ENCODE assay signal across 19 cellular contexts in the genomic region with DNA sequence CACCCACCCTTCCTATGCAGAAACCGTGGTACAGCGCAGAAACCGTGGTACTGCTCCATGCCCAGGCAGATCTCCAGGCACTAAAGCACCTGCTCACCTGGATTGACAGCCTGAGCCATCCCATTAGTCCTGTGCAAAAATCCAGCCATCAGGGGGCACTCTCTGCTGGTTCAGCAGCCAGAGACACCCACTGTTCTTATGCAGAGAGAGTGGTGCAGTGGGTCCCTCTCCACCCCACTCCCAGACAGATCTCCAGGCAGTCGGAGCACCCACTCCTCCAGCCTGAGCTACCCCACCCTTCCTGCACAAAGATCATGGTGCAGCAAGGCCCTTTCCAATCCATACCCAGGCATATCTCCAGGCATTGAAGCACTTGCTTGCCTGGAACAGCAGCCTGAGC.
DNase-seq lines count a peak whose midpoint lies in the region; ATAC-seq and TF ChIP-seq lines count a peak whose summit lies in the region.
"Had no signal": no experiment of that assay in that cellular context is flagged by ENCODE, and none has a peak within 500 bp of the region (broad histone marks: within the 10 kb centered on the region; RNA-seq: fewer than 3 reads in every experiment).

No MANE protein-coding gene starts in this region.

- DNase-seq in WERI-Rb-1 (no peak), mesendoderm (peak; percentile 6), medulla oblongata (ENCODE audit: extremely low spot score) (no peak)
- DNase-seq: ACHN; CD4-positive, alpha-beta memory T cell; EL; GOT3; MG63; NCI-H1105; NCI-H187 treated with DMSO at 0.1 percent for 48 hours; NCI-H510A treated with DMSO at 0.1 percent for 48 hours; SW 1271 had no signal

- no peak overlapping the region for H4K8ac ChIP-seq in mesendoderm (ENCODE audit: low read depth, low read length)

- no peak overlapping the region for H3K18ac ChIP-seq in mesendoderm (ENCODE audit: low read length)

- no peak overlapping the region for H3K56ac ChIP-seq in mesendoderm (ENCODE audit: low read length)

- no peak overlapping the region for H4K5ac ChIP-seq in mesendoderm (ENCODE audit: low read length)

- H3K9ac ChIP-seq in mesendoderm (ENCODE audit: low read length): no peak overlapping the region

- WGBS in mesendoderm (ENCODE audit: extremely low coverage, insufficient coverage, low lambda C conversion rate): no CpG with 5 or more reads among the region's 4 CpGs

- H3K4ac ChIP-seq in mesendoderm (ENCODE audit: low read depth, low read length): no peak overlapping the region

- TF ChIP-seq CTCF in C4-2B (conservative IDR thresholded peaks at IDR 0.05) (peak; percentile 27), GM12873 (IDR thresholded peaks at IDR 0.05; ENCODE audit: insufficient read depth, low read depth, low read length, missing control alignments) (peak; percentile 23), WERI-Rb-1 (IDR thresholded peaks at IDR 0.05; ENCODE audit: low read depth, low read length) (peak; percentile 32; the same call in 1 of the 2 replicates)

- H3K4me3 ChIP-seq in WERI-Rb-1 (ENCODE audit: low read depth, low read length) (no peak overlapping the region), mesendoderm (ENCODE audit: low read length) (no peak overlapping the region)
- H3K4me3 ChIP-seq: GM12878, MG63, SJSA1 had no signal

- H3K27me3 ChIP-seq in WERI-Rb-1 (ENCODE audit: insufficient read depth, low read depth, severe bottlenecking) (no peaks in the 10 kb centered on the region), mesendoderm (ENCODE audit: insufficient read depth, low read length, poor library complexity) (no peaks in the 10 kb centered on the region)
- H3K27me3 ChIP-seq: MG63 had no signal

- H2AK5ac ChIP-seq in mesendoderm (ENCODE audit: low read length): no peak overlapping the region

- H3K4me1 ChIP-seq in mesendoderm (ENCODE audit: control insufficient read depth, low read depth, low read length): no peaks in the 10 kb centered on the region
- H3K4me1 ChIP-seq: SJSA1 had no signal

- H2BK120ac ChIP-seq in mesendoderm (ENCODE audit: low read depth, low read length): no peak overlapping the region

- no peaks in the 10 kb centered on the region for H3K79me2 ChIP-seq in mesendoderm (ENCODE audit: control insufficient read depth, insufficient read depth, low read length)

- H3K36me3 ChIP-seq in WERI-Rb-1: no peaks in the 10 kb centered on the region
- H3K36me3 ChIP-seq in mesendoderm (ENCODE audit: control insufficient read depth, insufficient read depth, low read length): no peaks in the 10 kb centered on the region
- H3K36me3 ChIP-seq: MG63, SJSA1 had no signal

- ATAC-seq in HG03139 (IDR thresholded peaks at IDR 0.05; ENCODE audit: unreplicated experiment) (no peak), HG03571 (IDR thresholded peaks at IDR 0.05; ENCODE audit: unreplicated experiment) (no peak)
- ATAC-seq: GM12878 had no signal

- peaks cover 2% of the 10 kb centered on the region for H3K9me3 ChIP-seq in WERI-Rb-1 (ENCODE audit: severe bottlenecking)
- H3K9me3 ChIP-seq: SJSA1 had no signal

- H3K23ac ChIP-seq in mesendoderm (ENCODE audit: low read length): no peak overlapping the region

- H3K27ac ChIP-seq in C4-2B (no peak overlapping the region), WERI-Rb-1 (no peak overlapping the region), mesendoderm (ENCODE audit: low read depth, low read length) (no peak overlapping the region)
- H3K27ac ChIP-seq: RWPE1, SJSA1 had no signal

- no peaks in the 10 kb centered on the region for H3K79me1 ChIP-seq in mesendoderm (ENCODE audit: low read length)

- H3K4me2 ChIP-seq in mesendoderm (ENCODE audit: low read length): no peak overlapping the region

- no peak overlapping the region for H2BK15ac ChIP-seq in mesendoderm (replicated peaks; ENCODE audit: low read depth)

- no peak overlapping the region for H2BK5ac ChIP-seq in mesendoderm (ENCODE audit: low read length)
